ENCODE assay signal across 20 cellular contexts in genomic region chr14:95258754-95259593, GRCh38.
DNase-seq lines count a peak whose midpoint lies in the region; ATAC-seq, FAIRE-seq and TF ChIP-seq lines count a peak whose summit lies in the region.
"Had no signal": no experiment of that assay in that cellular context is flagged by ENCODE, and none has a peak within 500 bp of the region (broad histone marks: within the 10 kb centered on the region; RNA-seq: fewer than 3 reads in every experiment).

No MANE protein-coding gene starts in this region.

- FAIRE-seq in GM12892 (lab: Jason Lieb, UNC) (peak; percentile 81), HepG2 (lab: Jason Lieb, UNC) (no peak)
- FAIRE-seq: frontal cortex, small intestine had no signal

- peak overlapping the region; percentile 78 for H3K27ac ChIP-seq in brain microvascular endothelial cell
- no peak overlapping the region for H3K27ac ChIP-seq in HepG2 (ENCODE audit: extremely low read length, insufficient read depth, low read length)
- H3K27ac ChIP-seq in osteoblast (ENCODE audit: low read depth, low read length) = no peak overlapping the region
- H3K27ac ChIP-seq: adrenal gland, lower lobe of right lung, thoracic aorta had no signal

- H3K27ac Mint-ChIP-seq in activated T-cell treated with anti-CD3 and anti-CD28 coated beads, Interleukin-2, amount 50 U/mL, for 72 hours = no peak overlapping the region
- H3K27ac Mint-ChIP-seq: B cell, T-helper 17 cell, WTC11 had no signal

- H3K4me3 ChIP-seq in brain microvascular endothelial cell (ENCODE audit: low read depth, low read length) (no peak overlapping the region), HepG2 (replicated peaks in 1 of 3; ENCODE audit: insufficient read depth in 1 of 3, low read depth in 2 of 3, low read length in 3 of 3) (no peak overlapping the region), osteoblast (ENCODE audit: insufficient read depth, low read length) (no peak overlapping the region)
- H3K4me3 ChIP-seq: adrenal gland, lower lobe of right lung, thoracic aorta had no signal

- H3K4me1 Mint-ChIP-seq in activated T-cell treated with anti-CD3 and anti-CD28 coated beads, Interleukin-2, amount 50 U/mL, for 72 hours (ENCODE audit: low read depth) = peaks cover 7% of the 10 kb centered on the region
- H3K4me1 Mint-ChIP-seq: T-helper 17 cell, WTC11 had no signal

- H3K36me3 Mint-ChIP-seq in activated T-cell treated with anti-CD3 and anti-CD28 coated beads, Interleukin-2, amount 50 U/mL, for 72 hours (ENCODE audit: insufficient read depth in 2 of 2) = peaks cover 0 to 1% of the 10 kb centered on the region in 2 donors
- H3K36me3 Mint-ChIP-seq: WTC11 had no signal

- H2AFZ ChIP-seq in HepG2 (ENCODE audit: low read length) (no peak overlapping the region), osteoblast (ENCODE audit: low read length) (no peak overlapping the region)

- POLR2A ChIA-PET in HepG2 (lab: Yijun Ruan, JAX) = no interaction called here

- no peak overlapping the region for H3K4me2 ChIP-seq in HepG2 (ENCODE audit: low read depth, low read length)
- H3K4me2 ChIP-seq in osteoblast (ENCODE audit: insufficient read depth, low read length) = no peak overlapping the region

- TF ChIP-seq RAD21 in HepG2 (CRISPR knock-in tag; IDR thresholded peaks at IDR 0.05) = no peak

- H4K20me1 ChIP-seq in HepG2 (ENCODE audit: insufficient read depth, low read length) = no peaks in the 10 kb centered on the region
- no peaks in the 10 kb centered on the region for H4K20me1 ChIP-seq in osteoblast (ENCODE audit: insufficient read depth, low read length)

- 80% methylated on average over 11 of the region's 12 CpGs for WGBS in HepG2 (ENCODE audit: low lambda C conversion rate)

- peak; percentile 27 for TF ChIP-seq CTCF in brain microvascular endothelial cell (IDR thresholded peaks at IDR 0.05; ENCODE audit: low read depth, low read length, missing control alignments)
- no peak for TF ChIP-seq CTCF in HepG2 (CRISPR knock-in tag; IDR thresholded peaks at IDR 0.05)
- TF ChIP-seq CTCF in osteoblast (IDR thresholded peaks at IDR 0.05; ENCODE audit: extremely low read depth, low read depth, low read length) = no peak

- no peaks in the 10 kb centered on the region for H3K9me3 Mint-ChIP-seq in activated T-cell treated with anti-CD3 and anti-CD28 coated beads, Interleukin-2, amount 50 U/mL, for 72 hours
- H3K9me3 Mint-ChIP-seq: WTC11 had no signal

- peak; percentile 73 for ATAC-seq in HepG2
- no peak for ATAC-seq in activated T-cell treated with anti-CD3 and anti-CD28 coated beads, Interleukin-2, amount 50 U/mL, for 72 hours (replicated peaks in 1 of 2)
- ATAC-seq: lower lobe of right lung, T-helper 17 cell, WTC11 had no signal

- no peak for TF ChIP-seq POLR2A in GM12892 (IDR thresholded peaks at IDR 0.05; ENCODE audit: low read depth, low read length)
- TF ChIP-seq POLR2A in HepG2 (IDR thresholded peaks at IDR 0.05; ENCODE audit: insufficient read depth in 1 of 2, low read depth in 2 of 2, low read length in 2 of 2) = no peak

- intact Hi-C loops in HepG2 (cut with micrococcal nuclease; ENCODE audit: unreplicated experiment) = no loop called here

- H3K79me2 ChIP-seq in HepG2 (ENCODE audit: insufficient read depth, low read length) (no peaks in the 10 kb centered on the region), osteoblast (ENCODE audit: insufficient read depth, low read length) (no peaks in the 10 kb centered on the region)

- in situ Hi-C loops in brain microvascular endothelial cell (cut with HindIII; ENCODE audit: low pct_ligation_motif_present, low sequenced_read_pairs) (no loop called here), HepG2 (cut with HindIII; ENCODE audit: extremely low pct_ligation_motif_present, low pct_unique_long_range_greater_than_20kb) (no loop called here)

- no peak overlapping the region for H3K9ac ChIP-seq in HepG2 (ENCODE audit: insufficient read depth, low read depth, low read length)

- no peaks in the 10 kb centered on the region for H3K27me3 ChIP-seq in brain microvascular endothelial cell (replicated peaks)
- no peaks in the 10 kb centered on the region for H3K27me3 ChIP-seq in HepG2 (ENCODE audit: control insufficient read depth in 1 of 2, insufficient read depth in 2 of 2, low read length in 2 of 2)
- no peaks in the 10 kb centered on the region for H3K27me3 ChIP-seq in osteoblast (ENCODE audit: insufficient read depth, low read length)
- H3K27me3 ChIP-seq: adrenal gland had no signal

- no TSS peak for BruUV-seq in HepG2 (replicated peaks; lab: Mats Ljungman, UMichigan)

- peaks cover 7% of the 10 kb centered on the region for H3K27me3 Mint-ChIP-seq in activated T-cell treated with anti-CD3 and anti-CD28 coated beads, Interleukin-2, amount 50 U/mL, for 72 hours (ENCODE audit: low read depth)
- H3K27me3 Mint-ChIP-seq: B cell had no signal

- DNase-seq in GM12892 (ENCODE audit: insufficient read length) (no peak), NCI-H526 (lab: John Stamatoyannopoulos, UW) (peak; percentile 58 to 67), brain microvascular endothelial cell (peak; percentile 35), HepG2 (ENCODE audit: low spot score) (no peak), osteoblast (ENCODE audit: insufficient read length, low spot score, missing footprints) (no peak), HT-29 (ENCODE audit: low spot score) (no peak)
- DNase-seq in activated T-cell treated with anti-CD3 and anti-CD28 coated beads, Interleukin-2, amount 50 U/mL, for 72 hours = no peak
- no peak for DNase-seq in activated CD4-positive, alpha-beta T cell treated with anti-CD3 and anti-CD28 coated beads for 1 hour
- DNase-seq: GOT3, lower lobe of right lung, NCI-H2107, NCI-H774, posterior cingulate gyrus, small intestine, T-helper 17 cell had no signal

- H3K36me3 ChIP-seq in brain microvascular endothelial cell (replicated peaks) (no peaks in the 10 kb centered on the region), HepG2 (replicated peaks in 1 of 2; ENCODE audit: control insufficient read depth in 1 of 2, insufficient read depth in 2 of 2, low read length in 2 of 2) (no peaks in the 10 kb centered on the region), osteoblast (ENCODE audit: insufficient read depth, low read length) (no peaks in the 10 kb centered on the region)
- H3K36me3 ChIP-seq: adrenal gland, lower lobe of right lung, thoracic aorta had no signal

- H3K4me1 ChIP-seq in HepG2 (ENCODE audit: insufficient read depth, low read length) (no peaks in the 10 kb centered on the region), osteoblast (ENCODE audit: insufficient read depth, low read length) (peaks cover 3% of the 10 kb centered on the region)
- H3K4me1 ChIP-seq: adrenal gland had no signal

- H3K9me3 ChIP-seq in HepG2 (ENCODE audit: low read length) (no peaks in the 10 kb centered on the region), osteoblast (ENCODE audit: low read depth, low read length) (no peaks in the 10 kb centered on the region)
- H3K9me3 ChIP-seq: adrenal gland, lower lobe of right lung, thoracic aorta had no signal

- no peak for TF ChIP-seq EP300 in HepG2 (IDR thresholded peaks at IDR 0.05; ENCODE audit: low read depth in 2 of 2, low read length in 2 of 2)
- TF ChIP-seq EP300 in HepG2 (CRISPR knock-in tag; IDR thresholded peaks at IDR 0.05; ENCODE audit: borderline replicate concordance) = no peak

- CTCF ChIA-PET in HepG2 (lab: Yijun Ruan, JAX; ENCODE audit: low intra/inter-chr PET ratio, low total read pairs) = no interaction called here

- H3K4me3 Mint-ChIP-seq in activated T-cell treated with anti-CD3 and anti-CD28 coated beads, Interleukin-2, amount 50 U/mL, for 72 hours = no peak overlapping the region
- H3K4me3 Mint-ChIP-seq: B cell, T-helper 17 cell, WTC11 had no signal

TF ChIP-seq in HepG2, 621 proteins besides CTCF, POLR2A, EP300 and RAD21 (continues in another document):
- TF ChIP-seq ZNF562 (CRISPR knock-in tag; IDR thresholded peaks at IDR 0.05; ENCODE audit: borderline replicate concordance) = no peak
- TF ChIP-seq KDM1A (CRISPR knock-in tag; IDR thresholded peaks at IDR 0.05) = no peak
- TF ChIP-seq GPBP1L1 (CRISPR knock-in tag; IDR thresholded peaks at IDR 0.05) = no peak

Comparison
In these comparisons a context has a peak if more than half of its experiments do, and no peak if none do; other contexts are left out.
1. DNase-seq: peak in NCI-H526 (2 of 2) and brain microvascular endothelial cell (single experiment); none in GM12892 (single experiment), HepG2 (single experiment), osteoblast (single experiment), activated T-cell treated with anti-CD3 and anti-CD28 coated beads, Interleukin-2, amount 50 U/mL, for 72 hours (0 of 2), HT-29 (single experiment) and activated CD4-positive, alpha-beta T cell treated with anti-CD3 and anti-CD28 coated beads for 1 hour (single experiment).